Comparison of ENCODE assay signal across 8 cellular contexts in the genomic region with DNA sequence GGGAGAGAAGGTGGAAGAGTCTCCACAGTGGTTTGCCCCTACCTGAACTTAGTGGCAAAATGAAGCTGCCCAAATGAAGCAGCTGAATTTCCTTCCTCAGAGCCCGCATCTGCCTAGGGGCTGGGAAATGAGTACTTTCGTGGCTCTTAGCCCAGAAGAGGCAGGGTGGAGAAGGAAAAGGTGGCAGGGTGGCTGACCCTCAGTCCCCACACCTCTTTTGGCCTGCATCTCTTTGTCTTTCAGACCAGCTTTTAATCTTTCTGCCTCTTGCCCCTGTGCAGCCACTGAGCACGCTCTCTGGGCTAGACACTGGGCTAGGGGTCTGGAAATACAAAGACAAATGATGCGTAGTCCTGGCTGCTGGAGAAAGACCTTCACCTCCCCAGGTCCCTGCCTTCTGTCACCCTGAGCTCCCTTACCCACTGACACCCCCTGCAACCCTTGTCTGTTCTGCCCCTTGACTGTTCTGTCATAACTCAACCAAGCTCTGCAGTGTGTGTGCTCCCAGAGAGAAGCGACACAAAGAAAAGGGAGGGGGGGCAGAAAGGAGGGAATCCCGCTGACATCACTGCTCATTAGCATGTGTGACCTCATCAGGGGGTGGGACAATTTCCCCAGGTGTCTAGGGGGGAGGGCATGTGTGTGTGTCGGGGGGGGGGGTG.
DNase-seq lines count a peak whose midpoint lies in the region; ATAC-seq lines count a peak whose summit lies in the region.

No MANE protein-coding gene starts in this region.

- H3K4me3 Mint-ChIP-seq in activated T-cell treated with anti-CD3 and anti-CD28 coated beads, Interleukin-2, amount 50 U/mL, for 24 hours: no peak overlapping the region

- H3K27me3 Mint-ChIP-seq in activated T-cell treated with anti-CD3 and anti-CD28 coated beads, Interleukin-2, amount 50 U/mL, for 24 hours: no peaks in the 10 kb centered on the region

- ATAC-seq in GM19397 (IDR thresholded peaks at IDR 0.05; ENCODE audit: unreplicated experiment) (no peak), GM19395 (IDR thresholded peaks at IDR 0.05; ENCODE audit: unreplicated experiment) (no peak), HG02759 (IDR thresholded peaks at IDR 0.05; ENCODE audit: unreplicated experiment) (no peak)

- DNase-seq in DMS53 (lab: John Stamatoyannopoulos, UW) (peak; percentile 82), NCI-H1417 treated with DMSO at 0.1 percent for 48 hours (lab: John Stamatoyannopoulos, UW) (peak; percentile 19)
- peak; percentile 49 for DNase-seq in activated T-cell treated with anti-CD3 and anti-CD28 coated beads, Interleukin-2, amount 50 U/mL, for 24 hours
- DNase-seq in stimulated activated CD8-positive, alpha-beta memory T cell treated with anti-CD3 and anti-CD28 coated beads, Interleukin-7, amount 100 ng/mL, for 4 hours (ENCODE audit: low read depth in 2 of 2): peak; percentile 38 to 50

- H3K9me3 ChIP-seq in iPS-18c (ENCODE audit: control insufficient read depth, insufficient read depth, low read length): no peaks in the 10 kb centered on the region

- no peak overlapping the region for H3K27ac Mint-ChIP-seq in activated T-cell treated with anti-CD3 and anti-CD28 coated beads, Interleukin-2, amount 50 U/mL, for 24 hours

- peaks cover 35% of the 10 kb centered on the region for H3K4me1 Mint-ChIP-seq in activated T-cell treated with anti-CD3 and anti-CD28 coated beads, Interleukin-2, amount 50 U/mL, for 24 hours (ENCODE audit: low read depth)

- H3K4me3 ChIP-seq in iPS-18c (ENCODE audit: insufficient read depth, low read depth, low read length): peak overlapping the region; percentile 41

- peaks cover 20% of the 10 kb centered on the region for H3K36me3 Mint-ChIP-seq in activated T-cell treated with anti-CD3 and anti-CD28 coated beads, Interleukin-2, amount 50 U/mL, for 24 hours (ENCODE audit: low read depth)

- no peaks in the 10 kb centered on the region for H3K9me3 Mint-ChIP-seq in activated T-cell treated with anti-CD3 and anti-CD28 coated beads, Interleukin-2, amount 50 U/mL, for 24 hours

Comparison
In these comparisons a context has a peak if more than half of its experiments do, and no peak if none do; other contexts are left out.
1. DNase-seq: peak in every context shown above with its lines; median percentile 82 in DMS53; 49 in activated T-cell treated with anti-CD3 and anti-CD28 coated beads, Interleukin-2, amount 50 U/mL, for 24 hours; 44 in stimulated activated CD8-positive, alpha-beta memory T cell treated with anti-CD3 and anti-CD28 coated beads, Interleukin-7, amount 100 ng/mL, for 4 hours; 19 in NCI-H1417 treated with DMSO at 0.1 percent for 48 hours.